ENCODE assay signal across 27 cellular contexts in genomic region chr2:28490558-28490957, GRCh38. TPM values are rescaled to one million over a fixed set of nuclear protein-coding genes. Genes with fewer than 3 reads are reported as not detected.
DNase-seq lines count a peak whose midpoint lies in the region; FAIRE-seq and TF ChIP-seq lines count a peak whose summit lies in the region.
"Had no signal": no experiment of that assay in that cellular context is flagged by ENCODE, and none has a peak within 500 bp of the region (broad histone marks: within the 10 kb centered on the region; RNA-seq: fewer than 3 reads in every experiment).

No MANE protein-coding gene starts in this region.

- H3K27ac ChIP-seq in endothelial cell of umbilical vein (ENCODE audit: insufficient read depth, low read depth, low read length) (no peak overlapping the region), SJCRH30 (no peak overlapping the region)
- H3K27ac ChIP-seq: 22Rv1; A549; BLaER1 treated with 17β-estradiol and CSF1 and Interleukin-3, amounts not matched to agents 10 nM and 100 nM; C4-2B had no signal

- TF ChIP-seq CTCF in endothelial cell of umbilical vein (IDR thresholded peaks at IDR 0.05; ENCODE audit: extremely low read depth in 1 of 2, insufficient read depth in 1 of 2, low read depth in 1 of 2, low read length in 2 of 2), result no peak

- H3K36me3 ChIP-seq in endothelial cell of umbilical vein (ENCODE audit: control insufficient read depth in 2 of 2, extremely low read depth in 1 of 2, insufficient read depth in 2 of 2, low read length in 2 of 2), result no peaks in the 10 kb centered on the region
- no peaks in the 10 kb centered on the region for H3K36me3 ChIP-seq in SJCRH30
- H3K36me3 ChIP-seq: BLaER1 treated with 17β-estradiol and CSF1 and Interleukin-3, amounts not matched to agents 10 nM and 100 nM had no signal

- peaks cover 0 to 3% (median 2%) of the 10 kb centered on the region in 3 donors for H3K27me3 Mint-ChIP-seq in immature natural killer cell (ENCODE audit: low read depth in 3 of 3)
- H3K27me3 Mint-ChIP-seq: CD4-positive, CD25-positive, alpha-beta regulatory T cell had no signal

- H3K4me3 ChIP-seq in endothelial cell of umbilical vein (replicated peaks in 1 of 3; ENCODE audit: insufficient read depth in 1 of 3, low read depth in 1 of 3, low read length in 3 of 3) (no peak overlapping the region), SJCRH30 (no peak overlapping the region)
- H3K4me3 ChIP-seq: A549; BLaER1 treated with 17β-estradiol and CSF1 and Interleukin-3, amounts not matched to agents 10 nM and 100 nM; GM12878 had no signal

- H3K36me3 Mint-ChIP-seq in immature natural killer cell, result no peaks in the 10 kb centered on the region
- H3K36me3 Mint-ChIP-seq: CD4-positive, alpha-beta memory T cell; CD4-positive, CD25-positive, alpha-beta regulatory T cell; CD8-positive, alpha-beta memory T cell had no signal

- H3K9me3 ChIP-seq in endothelial cell of umbilical vein (replicated peaks; ENCODE audit: control insufficient read depth, insufficient read depth, low read length) (no peaks in the 10 kb centered on the region), SJCRH30 (replicated peaks) (no peaks in the 10 kb centered on the region)
- H3K9me3 ChIP-seq: A549; BLaER1 treated with 17β-estradiol and CSF1 and Interleukin-3, amounts not matched to agents 10 nM and 100 nM had no signal

- H3K27me3 ChIP-seq in endothelial cell of umbilical vein (ENCODE audit: control insufficient read depth in 2 of 2, insufficient read depth in 2 of 2, low read length in 2 of 2) (peaks cover 0 to 9% of the 10 kb centered on the region in 2 experiments), SJCRH30 (no peaks in the 10 kb centered on the region)
- H3K27me3 ChIP-seq: BLaER1 treated with 17β-estradiol and CSF1 and Interleukin-3, amounts not matched to agents 10 nM and 100 nM had no signal

- intact Hi-C loops in endothelial cell of umbilical vein (cut with micrococcal nuclease), result no loop called here

- no peaks in the 10 kb centered on the region for H3K79me2 ChIP-seq in endothelial cell of umbilical vein (ENCODE audit: control insufficient read depth, insufficient read depth, low read length)

- no TSS peak for BruUV-seq in endothelial cell of umbilical vein (replicated peaks; lab: Mats Ljungman, UMichigan)

- no peak overlapping the region for H3K9ac ChIP-seq in endothelial cell of umbilical vein (replicated peaks; ENCODE audit: extremely low read depth, insufficient read depth, low read length)
- H3K9ac ChIP-seq: BLaER1 treated with 17β-estradiol and CSF1 and Interleukin-3, amounts not matched to agents 10 nM and 100 nM had no signal

- H3K9me3 Mint-ChIP-seq in immature natural killer cell, result no peaks in the 10 kb centered on the region
- H3K9me3 Mint-ChIP-seq: CD4-positive, alpha-beta memory T cell; CD8-positive, alpha-beta memory T cell had no signal

- H3K4me1 ChIP-seq in endothelial cell of umbilical vein (ENCODE audit: control insufficient read depth, extremely low read depth, insufficient read depth, low read length) (no peaks in the 10 kb centered on the region), SJCRH30 (no peaks in the 10 kb centered on the region)
- H3K4me1 ChIP-seq: A549 had no signal

- H4K20me1 ChIP-seq in endothelial cell of umbilical vein (replicated peaks; ENCODE audit: control insufficient read depth, extremely low read depth, insufficient read depth, low read length), result no peaks in the 10 kb centered on the region
- H4K20me1 ChIP-seq: BLaER1 treated with 17β-estradiol and CSF1 and Interleukin-3, amounts not matched to agents 10 nM and 100 nM had no signal

- H3K4me2 ChIP-seq in endothelial cell of umbilical vein (ENCODE audit: insufficient read depth, low read length), result no peak overlapping the region
- H3K4me2 ChIP-seq: A549 had no signal

- H3K4me1 Mint-ChIP-seq in immature natural killer cell, result no peaks in the 10 kb centered on the region
- H3K4me1 Mint-ChIP-seq: B cell; CD4-positive, alpha-beta memory T cell; CD4-positive, CD25-positive, alpha-beta regulatory T cell; CD8-positive, alpha-beta memory T cell had no signal

- FAIRE-seq in endothelial cell of umbilical vein (lab: Jason Lieb, UNC), result no peak
- FAIRE-seq: A549, GM12878, GM12892, GM18507 had no signal

- DNase-seq in CD1c-positive myeloid dendritic cell (ENCODE audit: extremely low spot score), result peak; percentile 56
- DNase-seq in endothelial cell of umbilical vein (ENCODE audit: low read depth, low spot score), result peak; percentile 17
- peak; percentile 7 to 25 for DNase-seq in lung microvascular endothelial cell (ENCODE audit: low read depth in 2 of 2)
- peak; percentile 2 for DNase-seq in pulmonary artery endothelial cell (ENCODE audit: low read depth, low spot score)
- DNase-seq in immature natural killer cell, result no peak
- DNase-seq in NCI-H2081 (lab: John Stamatoyannopoulos, UW), result no peak
- DNase-seq in SJCRH30, result no peak
- DNase-seq: AML-193; CD4-positive, alpha-beta memory T cell; CD4-positive, CD25-positive, alpha-beta regulatory T cell; CD8-positive, alpha-beta memory T cell; COR-L47; DMS 273 treated with DMSO at 0.1 percent for 48 hours; DMS153; DMS53; DMS79; DND-41; EL; GDM1 had no signal

- no peak overlapping the region for H3K4me3 Mint-ChIP-seq in immature natural killer cell
- H3K4me3 Mint-ChIP-seq: B cell; CD4-positive, alpha-beta memory T cell; CD4-positive, CD25-positive, alpha-beta regulatory T cell; CD8-positive, alpha-beta memory T cell had no signal

- no peak for TF ChIP-seq POLR2A in endothelial cell of umbilical vein (IDR thresholded peaks at IDR 0.05; ENCODE audit: low read depth, low read length)

- no peak overlapping the region for H3K27ac Mint-ChIP-seq in immature natural killer cell
- H3K27ac Mint-ChIP-seq: B cell; CD4-positive, CD25-positive, alpha-beta regulatory T cell had no signal

- POLR2A ChIA-PET in endothelial cell of umbilical vein (lab: Charles Lee), result no interaction called here

- dilution Hi-C loops in endothelial cell of umbilical vein (cut with MboI; ENCODE audit: extremely low pct_ligation_motif_present, low sequenced_read_pairs), result no loop called here

- CTCF ChIA-PET in endothelial cell of umbilical vein (lab: Charles Lee), result no interaction called here

- no peak overlapping the region for H2AFZ ChIP-seq in endothelial cell of umbilical vein (ENCODE audit: low read depth, low read length)

- no peaks in the 10 kb centered on the region for H3K9me1 ChIP-seq in endothelial cell of umbilical vein (replicated peaks; ENCODE audit: control insufficient read depth, extremely low read depth, insufficient read depth, low read length)

TF ChIP-seq in endothelial cell of umbilical vein, 7 proteins besides CTCF, POLR2A, EP300 and RAD21:
- no peak for TF ChIP-seq MAX (IDR thresholded peaks at IDR 0.05; ENCODE audit: insufficient read depth, insufficient read length)
- no peak for TF ChIP-seq JUN (IDR thresholded peaks at IDR 0.05; ENCODE audit: borderline replicate concordance, insufficient read depth, insufficient read length, low read depth)
- no peak for TF ChIP-seq MYC (IDR thresholded peaks at IDR 0.05; ENCODE audit: low read depth, low read length)
- TF ChIP-seq FOS (IDR thresholded peaks at IDR 0.05; ENCODE audit: borderline replicate concordance, insufficient read depth, low read length), result no peak
- no peak for TF ChIP-seq GATA2 (IDR thresholded peaks at IDR 0.05; ENCODE audit: insufficient read depth, insufficient read length, low read depth, low read length)

RNA-seq across cellular contexts. Expression of gene PLB1, which starts 5.3 kb away (rescaled TPM):
- 0.80 and 1.1 TPM in 2 replicates for total RNA-seq in endothelial cell of umbilical vein
- 0.08 and 0.75 TPM in 2 replicates for polyA plus RNA-seq in endothelial cell of umbilical vein
- 0.21 and 0.41 TPM in 2 replicates for polyA plus RNA-seq in endothelial cell of umbilical vein (2011; cell fraction: cytosol; rRNA removed)
- 1.2 and 2.6 TPM in 2 replicates for polyA plus RNA-seq in endothelial cell of umbilical vein (2011; cell fraction: nucleus; rRNA removed)
- 0.56 and 0.79 TPM in 2 replicates for polyA plus RNA-seq in endothelial cell of umbilical vein (2012)
- 1.8 TPM in 1 of 2 replicates, not detected in the other for polyA minus RNA-seq in endothelial cell of umbilical vein
- polyA minus RNA-seq in endothelial cell of umbilical vein (2011; cell fraction: cytosol; rRNA and poly(A)+ RNA removed), result 4.1 TPM
- polyA minus RNA-seq in endothelial cell of umbilical vein (2011; cell fraction: nucleus; rRNA and poly(A)+ RNA removed), result 1.1 and 1.3 TPM in 2 replicates
- total RNA-seq in lung microvascular endothelial cell, result 0.20 and 0.22 TPM in 2 replicates
- 0.46 and 0.81 TPM in 2 replicates for total RNA-seq in pulmonary artery endothelial cell
- 1 to 10 TPM in 1 of 3 donors, under 1 TPM in 1, not detected in 1; 0.43 to 1.2 TPM for polyA plus RNA-seq in immature natural killer cell
- total RNA-seq in SJCRH30 (2014; rRNA removed; shearing (Covaris generic)), result 0.61 and 0.79 TPM in 2 replicates

Comparison
In these comparisons a context has a peak if more than half of its experiments do, and no peak if none do; other contexts are left out.
1. DNase-seq: peak in CD1c-positive myeloid dendritic cell (single experiment), endothelial cell of umbilical vein (single experiment), lung microvascular endothelial cell (2 of 2) and pulmonary artery endothelial cell (single experiment); none in immature natural killer cell (0 of 3), NCI-H2081 (0 of 2) and SJCRH30 (0 of 2).